In genomic region chr3:171159822-171160157, GRCh38 we compare ENCODE assay signal across 17 cellular contexts.
DNase-seq lines count a peak whose midpoint lies in the region.
"Had no signal": no experiment of that assay in that cellular context is flagged by ENCODE, and none has a peak within 500 bp of the region (broad histone marks: within the 10 kb centered on the region; RNA-seq: fewer than 3 reads in every experiment).

No MANE protein-coding gene starts in this region.

- H3K27ac ChIP-seq in angular gyrus (ENCODE audit: low read depth, low read length) (peak overlapping the region; percentile 97), cingulate gyrus (ENCODE audit: low read depth, low read length) (peak overlapping the region; percentile 93), layer of hippocampus (ENCODE audit: low read depth, low read length) (peak overlapping the region; percentile 96), temporal lobe (ENCODE audit: low read depth, low read length) (peak overlapping the region; percentile 92)
- H3K27ac ChIP-seq: 22Rv1, BLaER1, C4-2B had no signal

- DNase-seq in H4 (ENCODE audit: low spot score) (no peak), cerebellar nuclear complex (lab: John Stamatoyannopoulos, UW) (no peak), SHP77 (lab: John Stamatoyannopoulos, UW) (no peak)
- DNase-seq: CD4-positive, CD25-positive, alpha-beta regulatory T cell; CD8-positive, alpha-beta T cell; DMS 273 treated with DMSO at 0.1 percent for 48 hours; DMS79; EL; GDM1; HFFc6 had no signal

- H3K27me3 ChIP-seq in layer of hippocampus (ENCODE audit: control insufficient read depth, insufficient read depth, low read length) = no peaks in the 10 kb centered on the region
- H3K27me3 ChIP-seq: BLaER1 had no signal
